In the genomic region with DNA sequence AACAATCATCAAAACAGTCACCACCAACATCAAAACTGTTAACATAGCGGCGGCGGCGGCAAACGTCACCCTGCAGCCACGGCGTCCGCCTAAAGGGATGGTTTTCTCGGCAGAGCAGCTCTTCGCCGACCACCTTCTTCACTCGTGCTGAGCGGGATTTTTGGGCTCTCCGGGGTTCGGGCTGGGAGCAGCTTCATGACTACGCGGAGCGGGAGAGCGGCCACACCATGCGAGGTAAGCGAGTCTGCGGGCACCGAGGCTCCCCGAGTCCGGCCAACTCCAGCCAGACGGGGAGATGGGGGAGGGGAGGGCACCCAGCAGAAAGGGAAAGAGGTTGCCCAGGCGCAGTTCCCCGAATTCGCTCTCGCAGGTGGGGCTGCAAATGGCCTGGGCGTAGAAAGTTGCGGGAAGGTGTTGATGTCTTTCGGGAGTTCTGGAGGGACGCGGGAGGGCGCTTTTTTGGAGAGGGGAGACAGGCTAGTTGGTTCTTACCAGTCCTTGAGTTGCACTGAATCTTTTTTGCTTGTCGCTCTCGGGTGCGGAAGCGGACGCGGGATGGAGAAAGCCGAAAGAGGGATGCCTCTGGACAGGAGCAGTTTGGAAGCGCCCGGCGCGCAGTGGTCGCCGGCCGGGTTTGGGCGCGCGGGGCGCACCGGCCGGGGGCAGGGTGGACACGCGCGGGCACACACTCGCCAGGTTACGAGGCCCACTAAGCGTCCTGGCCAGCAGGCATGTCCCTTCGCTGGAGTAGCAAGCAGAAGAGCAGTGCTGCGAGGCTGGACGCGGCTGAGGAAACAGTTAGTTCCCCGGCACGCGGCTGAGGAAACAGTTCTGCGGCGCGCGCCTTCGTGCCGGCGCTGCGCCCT, we compare ENCODE assay signal across 1 cellular context.
TF ChIP-seq lines count a peak whose summit lies in the region.

No MANE protein-coding gene starts in this region.

TF ChIP-seq in H1, 55 proteins besides CTCF, POLR2A, EP300 and RAD21:
- TF ChIP-seq SIRT6 (IDR thresholded peaks at IDR 0.05; ENCODE audit: low read length) (no peak), KDM4A (IDR thresholded peaks at IDR 0.05; ENCODE audit: low read depth, low read length, severe bottlenecking) (peak; percentile 99), RFX5 (IDR thresholded peaks at IDR 0.05; ENCODE audit: borderline replicate concordance, low read depth, low read length) (no peak), GABPA (IDR thresholded peaks at IDR 0.05; ENCODE audit: borderline replicate concordance, insufficient read depth, low read length) (no peak), CEBPB (IDR thresholded peaks at IDR 0.05; ENCODE audit: low read depth, low read length) (no peak), TAF7 (optimal IDR thresholded peaks at IDR 0.05; ENCODE audit: borderline replicate concordance, low read depth, low read length) (peak; percentile 19), ASH2L (IDR thresholded peaks at IDR 0.05; ENCODE audit: low read length) (peak; percentile 97), SUZ12 (IDR thresholded peaks at IDR 0.05; ENCODE audit: low read length) (peak; percentile 72), RBBP5 (IDR thresholded peaks at IDR 0.05; ENCODE audit: borderline replicate concordance, low read depth, low read length) (peak; percentile 82; the same call in 1 of the 2 replicates), TAF1 (IDR thresholded peaks at IDR 0.05; ENCODE audit: low read depth, low read length) (peak; percentile 30; the same call in 1 of the 2 replicates), HDAC2 (IDR thresholded peaks at IDR 0.05; ENCODE audit: borderline replicate concordance in 1 of 2, low read depth in 2 of 2, low read length in 2 of 2) (0 out of 4 replicates have a peak, but pooled peaks of 1 of the 2 experiments have one; percentile 19), GTF2F1 (IDR thresholded peaks at IDR 0.05; ENCODE audit: borderline replicate concordance, low read depth, low read length) (no peak), RNF2 (IDR thresholded peaks at IDR 0.05; ENCODE audit: borderline replicate concordance, low read depth, low read length, missing control alignments, poor library complexity, severe bottlenecking) (peak; percentile 84), SAP30 (IDR thresholded peaks at IDR 0.05; ENCODE audit: insufficient read depth, insufficient replicate concordance, low read length) (peak; percentile 56), EZH2 (IDR thresholded peaks at IDR 0.05; ENCODE audit: low read depth, low read length, severe bottlenecking) (peak; percentile 60)
- TF ChIP-seq, protein P1, sequence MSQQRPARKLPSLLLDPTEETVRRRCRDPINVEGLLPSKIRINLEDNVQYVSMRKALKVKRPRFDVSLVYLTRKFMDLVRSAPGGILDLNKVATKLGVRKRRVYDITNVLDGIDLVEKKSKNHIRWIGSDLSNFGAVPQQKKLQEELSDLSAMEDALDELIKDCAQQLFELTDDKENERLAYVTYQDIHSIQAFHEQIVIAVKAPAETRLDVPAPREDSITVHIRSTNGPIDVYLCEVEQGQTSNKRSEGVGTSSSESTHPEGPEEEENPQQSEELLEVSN (IDR thresholded peaks at IDR 0.05): peak; percentile 97
- TF ChIP-seq, protein P2, sequence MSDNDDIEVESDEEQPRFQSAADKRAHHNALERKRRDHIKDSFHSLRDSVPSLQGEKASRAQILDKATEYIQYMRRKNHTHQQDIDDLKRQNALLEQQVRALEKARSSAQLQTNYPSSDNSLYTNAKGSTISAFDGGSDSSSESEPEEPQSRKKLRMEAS (IDR thresholded peaks at IDR 0.05): peak; percentile 98
